27 cellular contexts compared by ENCODE assay signal in the genomic region with DNA sequence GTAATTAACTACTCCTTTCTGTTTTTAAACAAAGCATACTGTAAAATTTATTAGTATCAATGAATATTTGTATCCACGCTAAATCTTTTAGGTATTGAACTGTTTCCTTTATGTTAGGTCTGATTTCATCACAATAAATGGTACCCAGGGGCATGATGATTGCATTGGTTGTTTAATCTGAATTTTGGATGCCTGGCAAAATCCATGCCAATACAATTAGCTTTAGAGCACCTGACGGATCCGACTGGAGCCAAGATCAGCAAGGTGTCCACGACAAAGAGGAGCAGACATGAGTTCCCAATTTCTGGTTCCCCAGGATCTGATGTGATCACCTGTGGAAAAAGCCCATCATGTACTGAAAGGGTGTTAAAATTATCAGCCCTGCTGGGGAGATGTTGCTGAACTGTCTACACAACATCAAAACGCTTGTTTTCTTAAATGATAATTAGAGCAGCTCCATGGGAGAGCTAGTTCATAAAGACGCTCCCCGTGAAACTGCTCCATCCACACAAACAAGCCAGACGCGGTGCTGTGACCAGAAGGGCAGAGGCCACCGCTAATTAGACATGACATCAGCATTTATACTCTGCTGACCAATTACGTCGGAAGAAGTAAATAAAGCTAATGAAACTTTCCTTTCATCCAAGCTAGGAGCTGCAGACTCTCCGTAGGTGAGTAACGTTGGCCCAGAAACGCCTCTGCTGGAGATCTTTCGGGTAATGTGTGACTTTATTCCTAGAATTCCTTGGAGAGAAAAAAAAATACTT.
A peak's percentile ranks its signal among the peaks of the same experiment; 100 is the strongest.
DNase-seq lines count a peak whose midpoint lies in the region; ATAC-seq, FAIRE-seq and TF ChIP-seq lines count a peak whose summit lies in the region.
"Had no signal": no experiment of that assay in that cellular context is flagged by ENCODE, and none has a peak within 500 bp of the region (broad histone marks: within the 10 kb centered on the region; RNA-seq: fewer than 3 reads in every experiment).

No MANE protein-coding gene starts in this region.

- peaks cover 0 to 6% of the 10 kb centered on the region in 2 donors for H3K9me3 Mint-ChIP-seq in activated T-cell treated with anti-CD3 and anti-CD28 coated beads, Interleukin-2, amount 50 U/mL, for 72 hours

- H3K4me3 Mint-ChIP-seq in activated T-cell treated with anti-CD3 and anti-CD28 coated beads, Interleukin-2, amount 50 U/mL, for 72 hours, result no peak overlapping the region
- H3K4me3 Mint-ChIP-seq: activated naive CD4-positive, alpha-beta T cell treated with anti-CD3 and anti-CD28 coated beads for 36 hours; CD8-positive, alpha-beta memory T cell; effector memory CD8-positive, alpha-beta T cell; neural crest cell had no signal

- peaks cover 31% of the 10 kb centered on the region for H3K4me1 Mint-ChIP-seq in activated T-cell treated with anti-CD3 and anti-CD28 coated beads, Interleukin-2, amount 50 U/mL, for 72 hours (ENCODE audit: low read depth)

- no peaks in the 10 kb centered on the region for H3K27me3 Mint-ChIP-seq in activated T-cell treated with anti-CD3 and anti-CD28 coated beads, Interleukin-2, amount 50 U/mL, for 72 hours (ENCODE audit: low read depth)

- no peak for ATAC-seq in activated T-cell treated with anti-CD3 and anti-CD28 coated beads, Interleukin-2, amount 50 U/mL, for 72 hours (replicated peaks in 1 of 2)
- ATAC-seq in HG03280 (IDR thresholded peaks at IDR 0.05; ENCODE audit: unreplicated experiment), result no peak
- ATAC-seq in stimulated activated naive CD8-positive, alpha-beta T cell treated with anti-CD3 and anti-CD28 coated beads, Interleukin-15, Interleukin-2, amounts not matched to agents 100 U/mL and 50 U/mL, for 24 hours, result no peak
- ATAC-seq: effector memory CD8-positive, alpha-beta T cell; right cardiac atrium; Right ventricle myocardium inferior had no signal

- no peak for FAIRE-seq in GM12891 (lab: Jason Lieb, UNC)
- FAIRE-seq: H54 had no signal

- H3K27ac Mint-ChIP-seq in activated T-cell treated with anti-CD3 and anti-CD28 coated beads, Interleukin-2, amount 50 U/mL, for 72 hours, result no peak overlapping the region
- H3K27ac Mint-ChIP-seq: activated naive CD4-positive, alpha-beta T cell treated with anti-CD3 and anti-CD28 coated beads for 36 hours; CD8-positive, alpha-beta memory T cell; effector memory CD8-positive, alpha-beta T cell had no signal

- TF ChIP-seq POLR2A in GM12891 (IDR thresholded peaks at IDR 0.05; ENCODE audit: low read depth, low read length), result no peak

- peaks cover 0 to 3% of the 10 kb centered on the region in 2 donors for H3K36me3 Mint-ChIP-seq in activated T-cell treated with anti-CD3 and anti-CD28 coated beads, Interleukin-2, amount 50 U/mL, for 72 hours (ENCODE audit: insufficient read depth in 2 of 2)
- H3K36me3 Mint-ChIP-seq: CD8-positive, alpha-beta memory T cell had no signal

- peak; percentile 10 for DNase-seq in SHP77 treated with DMSO at 0.1 percent for 48 hours (lab: John Stamatoyannopoulos, UW)
- DNase-seq in SHP77 (lab: John Stamatoyannopoulos, UW), result no peak
- peak; percentile 94 for DNase-seq in NCI-H748 (lab: John Stamatoyannopoulos, UW; ENCODE audit: unreplicated experiment)
- peak; percentile 32 for DNase-seq in kidney tubule cell (ENCODE audit: low spot score)
- DNase-seq in activated T-cell treated with anti-CD3 and anti-CD28 coated beads, Interleukin-2, amount 50 U/mL, for 72 hours, result no peak
- no peak for DNase-seq in GM12891 (ENCODE audit: insufficient read length, low spot score)
- DNase-seq in stimulated activated naive CD8-positive, alpha-beta T cell treated with anti-CD3 and anti-CD28 coated beads, Interleukin-15, Interleukin-2, amounts not matched to agents 100 U/mL and 50 U/mL, for 24 hours, result no peak
- DNase-seq: activated CD4-positive, alpha-beta T cell treated with anti-CD3 and anti-CD28 coated beads, Interleukin-2, amount 50 U/mL, for 48 hours; activated CD4-positive, CD25-positive, alpha-beta regulatory T cell treated with anti-CD3 and anti-CD28 coated beads, Interleukin-2, amount 50 U/mL, for 72 hours; activated naive CD4-positive, alpha-beta T cell treated with anti-CD3 and anti-CD28 coated beads for 36 hours; CD8-positive, alpha-beta memory T cell; central memory CD4-positive, alpha-beta T cell; cortex of kidney; DMS153; effector memory CD8-positive, alpha-beta T cell; left ventricle myocardium inferior; MV-4-11; NCI-H2029; NCI-H446 treated with DMSO at 0.1 percent for 48 hours; NK-92 treated with Interleukin-12 subunit alpha and Interleukin-12 subunit beta, amount 100 ng/mL, for 24 hours; PC-9; right cardiac atrium; thyroid gland had no signal

TF ChIP-seq in GM12891, 5 proteins besides CTCF, POLR2A, EP300 and RAD21:
- no peak for TF ChIP-seq SPI1 (IDR thresholded peaks at IDR 0.05; ENCODE audit: low read depth, low read length)
- no peak for TF ChIP-seq POLR2AphosphoS5 (IDR thresholded peaks at IDR 0.05; ENCODE audit: low read depth, low read length)
- no peak for TF ChIP-seq PAX5 (IDR thresholded peaks at IDR 0.05; ENCODE audit: insufficient read depth, low read length, severe bottlenecking)
- no peak for TF ChIP-seq TAF1 (IDR thresholded peaks at IDR 0.05; ENCODE audit: low read depth, low read length)
- no peak for TF ChIP-seq POU2F2 (IDR thresholded peaks at IDR 0.05; ENCODE audit: low read depth, low read length)
TF ChIP-seq in GM12891: peak in this region for 0.

Comparison
In these comparisons a context has a peak if more than half of its experiments do, and no peak if none do; other contexts are left out.
1. DNase-seq: peak in SHP77 treated with DMSO at 0.1 percent for 48 hours (single experiment), NCI-H748 (single experiment) and kidney tubule cell (single experiment); none in SHP77 (0 of 2), activated T-cell treated with anti-CD3 and anti-CD28 coated beads, Interleukin-2, amount 50 U/mL, for 72 hours (0 of 2), GM12891 (single experiment) and stimulated activated naive CD8-positive, alpha-beta T cell treated with anti-CD3 and anti-CD28 coated beads, Interleukin-15, Interleukin-2, amounts not matched to agents 100 U/mL and 50 U/mL, for 24 hours (single experiment).